8 cellular contexts compared by ENCODE assay signal in the genomic region with DNA sequence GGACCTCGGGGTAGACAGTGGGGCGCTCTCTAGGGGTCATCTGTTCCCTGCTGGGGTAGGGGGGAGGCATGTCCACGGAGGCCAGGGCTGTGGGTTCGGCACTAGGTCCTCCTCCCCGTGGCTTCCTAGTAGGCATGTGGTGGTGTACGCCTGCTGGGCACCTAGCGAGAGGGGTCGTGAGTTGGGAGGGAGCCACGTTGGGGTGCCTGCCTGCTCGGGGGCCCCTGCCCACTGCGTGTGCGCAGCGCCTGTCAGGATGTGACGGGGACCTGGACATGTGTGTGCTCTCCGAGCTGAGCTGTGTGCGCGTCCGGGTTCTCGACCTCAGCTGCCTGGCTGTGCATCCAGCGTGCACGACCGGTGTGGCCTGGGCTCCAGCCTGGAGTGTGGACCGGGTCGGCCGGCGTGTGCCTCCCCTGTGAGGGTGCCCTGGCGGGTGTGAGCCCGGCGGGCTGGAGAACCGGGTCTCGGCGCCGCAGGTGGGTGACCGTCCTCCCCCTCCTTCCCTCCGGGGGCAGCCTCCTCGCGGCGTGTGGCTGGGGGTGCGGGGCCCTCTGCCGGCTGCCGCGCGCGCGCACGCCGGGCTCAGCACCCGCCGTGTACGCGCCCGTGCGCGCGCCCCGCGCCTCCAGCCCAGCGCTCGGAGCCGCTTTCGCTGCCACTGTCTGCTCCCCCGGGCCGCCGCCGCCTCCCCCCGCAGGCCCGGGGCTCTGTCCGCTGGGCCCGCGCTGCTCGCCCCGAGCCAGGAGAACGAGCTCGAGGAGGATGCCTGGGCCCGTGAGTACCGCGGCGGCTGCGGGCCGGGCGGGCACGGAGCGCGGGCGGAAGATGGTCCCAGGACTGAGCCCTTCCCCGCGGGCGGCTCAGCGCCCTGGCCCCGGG. TPM values are rescaled to one million over a fixed set of nuclear protein-coding genes. Genes with fewer than 3 reads are reported as not detected.
DNase-seq lines count a peak whose midpoint lies in the region; ATAC-seq and TF ChIP-seq lines count a peak whose summit lies in the region.

A gene with protein sequence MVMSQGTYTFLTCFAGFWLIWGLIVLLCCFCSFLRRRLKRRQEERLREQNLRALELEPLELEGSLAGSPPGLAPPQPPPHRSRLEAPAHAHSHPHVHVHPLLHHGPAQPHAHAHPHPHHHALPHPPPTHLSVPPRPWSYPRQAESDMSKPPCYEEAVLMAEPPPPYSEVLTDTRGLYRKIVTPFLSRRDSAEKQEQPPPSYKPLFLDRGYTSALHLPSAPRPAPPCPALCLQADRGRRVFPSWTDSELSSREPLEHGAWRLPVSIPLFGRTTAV (plus strand): TSS at position 631 of the 882 bp plus-strand sequence. CDS start 8,254 bp downstream, outside the sequence.

- no peak for TF ChIP-seq CTCF in BJ (IDR thresholded peaks at IDR 0.05; ENCODE audit: insufficient read depth, low read depth, low read length)

- in situ Hi-C loops in GM18951 (cut with MboI; ENCODE audit: low sequenced_read_pairs, unreplicated experiment): no loop called here

- DNase-seq in BJ (ENCODE audit: low read depth) (no peak), NOMO-1 treated with dmso at 0.1 percent for 144 hours (lab: John Stamatoyannopoulos, UW; ENCODE audit: unreplicated experiment) (peak; percentile 43), activated T-cell treated with anti-CD3 and anti-CD28 coated beads for 24 hours (ENCODE audit: low read depth) (peak; percentile 62), epithelial cell of prostate (ENCODE audit: low read depth, low spot score) (no peak), mucosa of gallbladder (ENCODE audit: low spot score) (peak; percentile 56)
- DNase-seq in stimulated activated naive CD8-positive, alpha-beta T cell treated with anti-CD3 and anti-CD28 coated beads, Interleukin-15, Interleukin-2, amounts not matched to agents 100 U/mL and 50 U/mL, for 24 hours: peak; percentile 83

- POLR2A ChIA-PET in BJ (lab: Charles Lee): interaction anchor here (1.0 kb wide), 1 partner anchor 19 kb away, joined by 3 read pairs; a partner anchor contains a TSS

- no peaks in the 10 kb centered on the region for H3K27me3 ChIP-seq in BJ (ENCODE audit: control insufficient read depth, insufficient read depth, low read length)

- CTCF ChIA-PET in BJ (lab: Yijun Ruan, JAX): interaction anchor here (0.7 to 18.6 kb wide), 6 partner anchors 9 to 128 kb away, joined by 4 to 352 read pairs (median 10); a partner anchor contains a TSS

- peak within 1 kb of the TSS; percentile 72 for H3K4me3 ChIP-seq in BJ (ENCODE audit: low read depth, low read length)

- TF ChIP-seq POLR2A in GM18951 (IDR thresholded peaks at IDR 0.05; ENCODE audit: extremely low read depth, insufficient read depth, insufficient read length): peak; percentile 64

- H3K36me3 ChIP-seq in BJ (ENCODE audit: control insufficient read depth, insufficient read depth, low read length): peaks cover 2% of the 10 kb centered on the region; the same call in 1 of the 2 replicates

- peak within 1 kb of the TSS; percentile 40 for H3K27ac ChIP-seq in epithelial cell of prostate

- peak; percentile 47 for ATAC-seq in HG03159 (IDR thresholded peaks at IDR 0.05; ENCODE audit: unreplicated experiment)
- ATAC-seq in stimulated activated naive CD8-positive, alpha-beta T cell treated with anti-CD3 and anti-CD28 coated beads, Interleukin-15, Interleukin-2, amounts not matched to agents 100 U/mL and 50 U/mL, for 24 hours: peak; percentile 57

RNA-seq across cellular contexts. Expression of the gene that starts here (rescaled TPM):
- polyA plus RNA-seq in BJ (2011; rRNA removed): 1.6 TPM in 2 replicates
- 0.24 and 0.26 TPM in 2 replicates for polyA minus RNA-seq in BJ (2011; rRNA and poly(A)+ RNA removed)
- total RNA-seq in mucosa of gallbladder: 7.8 TPM

Comparison
In these comparisons a context has a peak if more than half of its experiments do, and no peak if none do; other contexts are left out.
1. DNase-seq: peak in NOMO-1 treated with dmso at 0.1 percent for 144 hours (single experiment), activated T-cell treated with anti-CD3 and anti-CD28 coated beads for 24 hours (single experiment), mucosa of gallbladder (single experiment) and stimulated activated naive CD8-positive, alpha-beta T cell treated with anti-CD3 and anti-CD28 coated beads, Interleukin-15, Interleukin-2, amounts not matched to agents 100 U/mL and 50 U/mL, for 24 hours (single experiment); none in BJ (single experiment) and epithelial cell of prostate (single experiment).